Comparison of ENCODE assay signal across 15 cellular contexts in the genomic region with DNA sequence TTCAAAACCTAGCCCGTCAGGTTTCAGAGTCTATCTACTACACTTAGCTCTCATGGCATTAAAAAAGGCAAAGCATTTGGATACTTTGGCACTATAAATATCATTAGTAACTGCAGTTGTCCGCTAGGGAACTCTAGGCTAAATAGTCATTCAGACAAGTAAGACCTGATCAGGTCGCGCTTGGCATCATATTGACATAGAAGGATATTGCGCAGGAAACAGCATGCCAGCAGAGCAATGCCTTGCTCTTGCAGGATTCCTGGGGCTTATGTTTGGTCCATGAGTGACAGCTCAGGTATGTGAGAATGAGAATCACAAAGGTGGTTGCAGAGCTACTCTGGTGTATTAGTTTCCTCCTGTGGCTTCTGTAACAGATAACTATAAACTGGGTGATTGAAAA.
DNase-seq lines count a peak whose midpoint lies in the region; ATAC-seq and TF ChIP-seq lines count a peak whose summit lies in the region.
"Had no signal": no experiment of that assay in that cellular context is flagged by ENCODE, and none has a peak within 500 bp of the region (broad histone marks: within the 10 kb centered on the region; RNA-seq: fewer than 3 reads in every experiment).

No MANE protein-coding gene starts in this region.

- no peak overlapping the region for H3K27ac ChIP-seq in mammary epithelial cell (ENCODE audit: insufficient read depth, low read depth, low read length)

- BruUV-seq in mammary epithelial cell (replicated peaks; lab: Mats Ljungman, UMichigan) = no TSS peak

- in situ Hi-C loops in mammary epithelial cell (cut with MboI; ENCODE audit: low sequenced_read_pairs in 2 of 2) (no loop called here), GM13977 (cut with MboI; ENCODE audit: low pct_unique_long_range_greater_than_20kb, low sequenced_read_pairs, unreplicated experiment) (no loop called here)

- H2AFZ ChIP-seq in mammary epithelial cell (ENCODE audit: low read depth, low read length) = no peak overlapping the region

- WGBS in mammary epithelial cell (ENCODE audit: low coverage, missing lambda C conversion rate) = 97% methylated on average over 5 of the region's 5 CpGs

- no peaks in the 10 kb centered on the region for H3K36me3 ChIP-seq in mammary epithelial cell (ENCODE audit: insufficient read depth, low read length)
- H3K36me3 ChIP-seq: BE2C had no signal

- no peak overlapping the region for H3K4me2 ChIP-seq in mammary epithelial cell (ENCODE audit: insufficient read depth, low read depth, low read length)

- H3K4me3 ChIP-seq in mammary epithelial cell (replicated peaks in 1 of 3; ENCODE audit: insufficient read depth in 1 of 3, low read depth in 2 of 3, low read length in 3 of 3) = no peak overlapping the region

- H3K9ac ChIP-seq in mammary epithelial cell (ENCODE audit: insufficient read depth, low read length) = no peak overlapping the region

- dilution Hi-C loops in mammary epithelial cell (cut with HindIII; ENCODE audit: low sequenced_read_pairs) = no loop called here

- H3K27me3 ChIP-seq in mammary epithelial cell (ENCODE audit: insufficient read depth, low read length) = no peaks in the 10 kb centered on the region
- H3K27me3 ChIP-seq: BE2C had no signal

- peaks cover 13% of the 10 kb centered on the region for H3K4me1 ChIP-seq in mammary epithelial cell (ENCODE audit: insufficient read depth, low read length)
- H3K4me1 ChIP-seq: BE2C had no signal

- TF ChIP-seq CTCF in mammary epithelial cell (conservative IDR thresholded peaks at IDR 0.05 in 1 of 2, IDR thresholded peaks at IDR 0.05 in 1 of 2; ENCODE audit: extremely low read depth in 1 of 2, insufficient read depth in 1 of 2, low read depth in 1 of 2, low read length in 2 of 2) = no peak
- TF ChIP-seq CTCF in GM13977 (IDR thresholded peaks at IDR 0.05; ENCODE audit: extremely low read depth, insufficient read depth, missing control alignments) = no peak

- H3K9me3 ChIP-seq in mammary epithelial cell (replicated peaks; ENCODE audit: insufficient read depth, low read length) = no peaks in the 10 kb centered on the region
- H3K9me3 ChIP-seq: BE2C had no signal

- intact Hi-C loops in mammary epithelial cell (cut with micrococcal nuclease) = loop anchor here (10.0 kb wide), 1 partner anchor 79 kb away; no protein-coding TSS in a partner anchor

- DNase-seq in D341Med (ENCODE audit: low spot score) = peak; percentile 5
- peak; percentile 67 for DNase-seq in HPDE6-E6E7 (ENCODE audit: extremely low spot score)
- peak; percentile 62 for DNase-seq in mammary epithelial cell
- no peak for DNase-seq in left lobe of liver (ENCODE audit: low spot score)
- no peak for DNase-seq in cerebellar nuclear complex (lab: John Stamatoyannopoulos, UW)
- no peak for DNase-seq in GM13977 (ENCODE audit: low spot score)
- DNase-seq in CD1c-positive myeloid dendritic cell (ENCODE audit: extremely low spot score) = no peak
- DNase-seq: BE2C, H9, NCI-H146, NCI-H345, NCI-H526 treated with DMSO at 0.1 percent for 48 hours, Right ventricle myocardium superior had no signal

- CTCF ChIA-PET in mammary epithelial cell (lab: Charles Lee; ENCODE audit: low non-redundant PET) = interaction anchor here (0.7 kb wide), 1 partner anchor 74 kb away, joined by 4 read pairs; no protein-coding TSS in a partner anchor

- no peaks in the 10 kb centered on the region for H4K20me1 ChIP-seq in mammary epithelial cell (ENCODE audit: insufficient read depth, low read length)

- ATAC-seq in left lobe of liver = peak; percentile 29
- ATAC-seq in HG03095 (IDR thresholded peaks at IDR 0.05; ENCODE audit: unreplicated experiment) = no peak
- ATAC-seq: SK-N-SH treated with all-trans-retinoic acid at 6 μM for 48 hours had no signal

- H3K79me2 ChIP-seq in mammary epithelial cell (ENCODE audit: insufficient read depth, low read length) = peaks cover 98% of the 10 kb centered on the region

Comparison
In these comparisons a context has a peak if more than half of its experiments do, and no peak if none do; other contexts are left out.
1. DNase-seq: peak in D341Med (single experiment), HPDE6-E6E7 (single experiment) and mammary epithelial cell (single experiment); none in left lobe of liver (single experiment), cerebellar nuclear complex (0 of 2), GM13977 (single experiment) and CD1c-positive myeloid dendritic cell (single experiment).